Comparison of ENCODE assay signal across 28 cellular contexts in genomic region chr2:126107883-126108282, GRCh38.
"Had no signal": no experiment of that assay in that cellular context is flagged by ENCODE, and none has a peak within 500 bp of the region (broad histone marks: within the 10 kb centered on the region; RNA-seq: fewer than 3 reads in every experiment).

No MANE protein-coding gene starts in this region.

- H3K4me3 ChIP-seq: colonic mucosa, coronary artery, dorsolateral prefrontal cortex, esophagus muscularis mucosa, esophagus squamous epithelium, gastrocnemius medialis, gastroesophageal sphincter, heart left ventricle, heart right ventricle had no signal

- H3K4me1 ChIP-seq: colonic mucosa, esophagus muscularis mucosa, esophagus squamous epithelium, foreskin keratinocyte, gastrocnemius medialis, gastroesophageal sphincter, heart left ventricle, heart right ventricle had no signal

- DNase-seq: colonic mucosa; cortex of kidney; dermis blood vessel endothelial cell; dorsolateral prefrontal cortex; effector CD4-positive, alpha-beta T cell; effector CD8-positive, alpha-beta T cell; effector memory CD4-positive, alpha-beta T cell; effector memory CD8-positive, alpha-beta T cell; endodermal cell; erythroblast; esophagus squamous epithelium; foreskin fibroblast; foreskin keratinocyte; foreskin melanocyte; gastrocnemius medialis; glutamatergic neuron; head of caudate nucleus; heart left ventricle; heart right ventricle had no signal

- H3K27me3 ChIP-seq: colonic mucosa, dorsolateral prefrontal cortex, esophagus muscularis mucosa, esophagus squamous epithelium, foreskin keratinocyte, gastrocnemius medialis, gastroesophageal sphincter, heart left ventricle, heart right ventricle had no signal

- H3K27ac ChIP-seq: colonic mucosa, coronary artery, dorsolateral prefrontal cortex, epithelial cell of prostate, esophagus muscularis mucosa, esophagus squamous epithelium, foreskin keratinocyte, gastrocnemius medialis, gastroesophageal sphincter, heart left ventricle, heart right ventricle had no signal

- ATAC-seq: effector memory CD8-positive, alpha-beta T cell; esophagus mucosa; foreskin keratinocyte; gastrocnemius medialis; gastroesophageal sphincter; heart left ventricle; heart right ventricle had no signal

- H3K9me3 ChIP-seq: colonic mucosa, esophagus squamous epithelium, gastrocnemius medialis had no signal

- FAIRE-seq: colon, endometrium, endothelial cell of umbilical vein, frontal cortex had no signal

- H3K36me3 ChIP-seq: colonic mucosa, esophagus muscularis mucosa, esophagus squamous epithelium, gastrocnemius medialis, gastroesophageal sphincter, heart left ventricle, heart right ventricle had no signal
